19 cellular contexts compared by ENCODE assay signal in the genomic region with DNA sequence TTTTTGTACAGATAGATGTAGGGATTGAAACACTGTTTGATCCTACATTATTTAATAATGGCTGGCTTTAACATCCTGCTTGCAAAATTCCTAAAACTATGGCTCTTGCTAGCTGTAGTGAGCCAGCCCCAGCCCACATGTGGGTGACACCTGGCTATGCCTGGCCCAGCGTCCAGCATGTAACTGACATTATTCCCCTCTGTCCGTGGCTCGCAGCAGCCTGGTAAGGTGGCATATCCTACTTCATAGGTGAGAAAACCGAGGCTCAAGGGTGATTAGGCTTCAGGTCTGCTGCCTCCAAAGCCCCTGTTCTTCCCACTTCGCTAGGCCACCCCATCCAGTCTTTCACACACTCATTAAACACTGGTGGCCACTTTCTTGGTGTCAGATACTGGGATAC. TPM values are rescaled to one million over a fixed set of nuclear protein-coding genes. Genes with fewer than 3 reads are reported as not detected.
DNase-seq lines count a peak whose midpoint lies in the region; ATAC-seq and TF ChIP-seq lines count a peak whose summit lies in the region.
"Had no signal": no experiment of that assay in that cellular context is flagged by ENCODE, and none has a peak within 500 bp of the region (broad histone marks: within the 10 kb centered on the region; RNA-seq: fewer than 3 reads in every experiment).

No MANE protein-coding gene starts in this region.

- ATAC-seq in HG03139 (IDR thresholded peaks at IDR 0.05; ENCODE audit: unreplicated experiment) = no peak

- intact Hi-C loops in esophagus muscularis mucosa (cut with DNase I) (no loop called here), transverse colon (cut with DNase I; ENCODE audit: low total_unique reads) (no loop called here)

- H3K27me3 Mint-ChIP-seq in T-helper 2 cell treated with Interferon-gamma antibody and Interleukin-4, amounts not matched to agents 5 μg/mL and 100 μg/mL, for 36 hours (ENCODE audit: low read depth) = no peaks in the 10 kb centered on the region

- H3K4me1 ChIP-seq in esophagus muscularis mucosa (peaks cover 30 to 84% (median 68%) of the 10 kb centered on the region in 4 donors), transverse colon (peaks cover 12 to 66% (median 46%) of the 10 kb centered on the region in 4 donors)

- H3K27ac ChIP-seq in RWPE1 = peak overlapping the region; percentile 69; the same call in 1 of the 2 replicates
- no peak overlapping the region for H3K27ac ChIP-seq in esophagus muscularis mucosa (replicated peaks in 1 of 4)
- H3K27ac ChIP-seq in transverse colon = peak overlapping the region in 3 of 4 donors; percentile 87 to 90 (median 89)
- H3K27ac ChIP-seq: 22Rv1, PC-9 had no signal

- peaks cover 24% of the 10 kb centered on the region for H3K4me1 Mint-ChIP-seq in T-helper 2 cell treated with Interferon-gamma antibody and Interleukin-4, amounts not matched to agents 5 μg/mL and 100 μg/mL, for 36 hours (ENCODE audit: low read depth)

- no peak for TF ChIP-seq EP300 in esophagus muscularis mucosa (IDR thresholded peaks at IDR 0.05)
- no peak for TF ChIP-seq EP300 in transverse colon (IDR thresholded peaks at IDR 0.05; ENCODE audit: low read depth)

- in situ Hi-C loops in transverse colon (cut with MboI; ENCODE audit: low pct_ligation_motif_present in 1 of 4, low pct_unique_long_range_greater_than_20kb in 1 of 4, low sequenced_read_pairs in 3 of 4) = no loop called here

- H3K9me3 Mint-ChIP-seq in T-helper 2 cell treated with Interferon-gamma antibody and Interleukin-4, amounts not matched to agents 5 μg/mL and 100 μg/mL, for 36 hours = no peaks in the 10 kb centered on the region
- H3K9me3 Mint-ChIP-seq: HFFc6 had no signal

- TF ChIP-seq CTCF in RWPE1 (conservative IDR thresholded peaks at IDR 0.05; ENCODE audit: low read depth) (no peak), esophagus muscularis mucosa (IDR thresholded peaks at IDR 0.05) (no peak), transverse colon (IDR thresholded peaks at IDR 0.05) (no peak)

- H3K4me3 Mint-ChIP-seq in T-helper 2 cell treated with Interferon-gamma antibody and Interleukin-4, amounts not matched to agents 5 μg/mL and 100 μg/mL, for 36 hours = no peak overlapping the region
- H3K4me3 Mint-ChIP-seq: HFFc6 had no signal

- no peaks in the 10 kb centered on the region for H3K36me3 ChIP-seq in esophagus muscularis mucosa
- no peaks in the 10 kb centered on the region for H3K36me3 ChIP-seq in transverse colon

- peak overlapping the region; percentile 2 for H3K27ac Mint-ChIP-seq in T-helper 2 cell treated with Interferon-gamma antibody and Interleukin-4, amounts not matched to agents 5 μg/mL and 100 μg/mL, for 36 hours
- H3K27ac Mint-ChIP-seq: HFFc6 had no signal

- WGBS in esophagus muscularis mucosa = 100% methylated on average over 5 of the region's 5 CpGs
- 79% methylated on average over 5 of the region's 5 CpGs; no CpG with 5 or more reads in 1 of the 2 donors for WGBS in transverse colon (ENCODE audit: low coverage in 1 of 2), 2 donors

- TF ChIP-seq POLR2A in esophagus muscularis mucosa (IDR thresholded peaks at IDR 0.05; ENCODE audit: low read depth) = no peak
- TF ChIP-seq POLR2A in transverse colon (IDR thresholded peaks at IDR 0.05) = no peak

- H3K4me3 ChIP-seq in esophagus muscularis mucosa (peak overlapping the region in 1 of 4 donors; percentile 53), transverse colon (peak overlapping the region in 3 of 4 donors; percentile 33 to 61 (median 47))
- H3K4me3 ChIP-seq: PC-9 had no signal

- DNase-seq in T-helper 2 cell treated with Interferon-gamma antibody and Interleukin-4, amounts not matched to agents 5 μg/mL and 100 μg/mL, for 36 hours (ENCODE audit: low spot score) = no peak
- no peak for DNase-seq in T-helper 2 cell
- DNase-seq in RWPE1 (ENCODE audit: low spot score) = no peak
- DNase-seq in esophagus muscularis mucosa (ENCODE audit: extremely low spot score) = peak; percentile 17
- DNase-seq in transverse colon = no peak
- no peak for DNase-seq in HPDE6-E6E7 (ENCODE audit: extremely low spot score)
- no peak for DNase-seq in T1000 (lab: John Stamatoyannopoulos, UW)
- DNase-seq: AML-193, DMS 273 treated with DMSO at 0.1 percent for 48 hours, HFFc6, IMR-90, NCI-H1092, NCI-H1436 treated with DMSO at 0.1 percent for 48 hours, NCI-H2029 treated with DMSO at 0.1 percent for 48 hours, NCI-H2171, NCI-H526, PC-9 had no signal

- no peaks in the 10 kb centered on the region for H3K9me3 ChIP-seq in esophagus muscularis mucosa
- no peaks in the 10 kb centered on the region for H3K9me3 ChIP-seq in transverse colon

- CTCF ChIA-PET in RWPE1 (lab: Yijun Ruan, JAX) = no interaction called here

- POLR2A ChIA-PET in RWPE1 (lab: Yijun Ruan, JAX; ENCODE audit: low non-redundant PET) = no interaction called here

- H3K27me3 ChIP-seq in esophagus muscularis mucosa (no peaks in the 10 kb centered on the region), transverse colon (no peaks in the 10 kb centered on the region)

- H3K36me3 Mint-ChIP-seq in T-helper 2 cell treated with Interferon-gamma antibody and Interleukin-4, amounts not matched to agents 5 μg/mL and 100 μg/mL, for 36 hours (ENCODE audit: low read depth) = peaks cover 3% of the 10 kb centered on the region

RNA-seq across cellular contexts. Expression of a gene that starts 1.6 kb away (rescaled TPM):
- total RNA-seq in esophagus muscularis mucosa (10 to 100 TPM; 14.2 to 45.8 (median 32.1) TPM), transverse colon (100 to 1,000 TPM in 1 of 4 donors, 10 to 100 TPM in 3; 56.3 to 153 (median 75.2) TPM)

RNA-seq across cellular contexts. Expression of a gene that starts 26.0 kb away (rescaled TPM):
- total RNA-seq in esophagus muscularis mucosa (10 to 100 TPM; 13.4 to 18.2 (median 16.1) TPM), transverse colon (10 to 100 TPM; 13.8 to 28.1 (median 18.2) TPM)

Comparison
In these comparisons a context has a peak if more than half of its experiments do, and no peak if none do; other contexts are left out.
1. H3K27ac ChIP-seq: peak in RWPE1 (single experiment) and transverse colon (3 of 4); none in esophagus muscularis mucosa (0 of 4).